Comparison of ENCODE assay signal across 23 cellular contexts in the genomic region with DNA sequence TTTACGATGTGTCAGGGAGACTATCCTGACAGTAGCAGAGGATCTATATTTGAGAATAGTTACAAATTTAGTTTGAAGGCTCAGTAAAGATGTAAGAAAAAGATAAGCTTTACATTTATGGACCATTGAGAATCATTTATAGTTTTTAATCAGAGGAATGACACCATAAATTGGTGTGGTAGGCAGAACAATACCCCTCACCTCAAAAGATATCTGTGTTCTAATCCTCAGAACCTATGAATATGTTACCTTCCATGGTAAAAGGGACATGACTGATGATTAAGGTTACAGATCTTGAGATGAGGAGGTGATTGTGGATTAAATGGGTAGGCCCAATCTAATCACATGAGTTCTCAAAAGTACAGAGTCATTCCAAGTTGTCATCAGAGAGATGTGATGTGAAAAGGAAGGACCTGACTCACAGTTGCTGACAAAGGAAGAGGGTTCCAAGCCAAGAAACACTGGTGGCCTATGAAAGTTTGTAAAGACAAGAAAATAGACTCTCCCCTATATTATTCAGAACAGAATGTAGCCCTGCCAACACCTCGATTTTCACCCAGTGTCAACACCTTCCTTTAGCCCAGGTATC. TPM values are rescaled to one million over a fixed set of nuclear protein-coding genes. Genes with fewer than 3 reads are reported as not detected.
"Had no signal": no experiment of that assay in that cellular context is flagged by ENCODE, and none has a peak within 500 bp of the region (broad histone marks: within the 10 kb centered on the region; RNA-seq: fewer than 3 reads in every experiment).

No MANE protein-coding gene starts in this region.

- H3K4me1 ChIP-seq: foreskin keratinocyte, parathyroid adenoma, spleen, thyroid gland had no signal

- DNase-seq: activated CD4-positive, alpha-beta T cell treated with anti-CD3 and anti-CD28 coated beads, Interleukin-2, amount 50 U/mL, for 1 hour; activated CD8-positive, alpha-beta memory T cell treated with anti-CD3 and anti-CD28 coated beads, Interleukin-2, amount 50 U/mL, for 48 hours; activated effector memory CD4-positive, alpha-beta T cell treated with Interleukin-2 at 50 U/mL for 16 hours; activated naive CD4-positive, alpha-beta T cell treated with anti-CD3 and anti-CD28 coated beads, Interleukin-2, amount 10 ng/mL, durations not matched to agents 7 days and 5 days; activated naive CD8-positive, alpha-beta T cell treated with anti-CD3 and anti-CD28 coated beads, Interleukin-2, amount 50 U/mL, for 24 hours; activated T-cell treated with anti-CD3 and anti-CD28 coated beads, Interleukin-2, amount 50 U/mL, for 48 hours; anterior cingulate cortex; cerebellar nuclear complex; cortex of kidney; effector CD4-positive, alpha-beta T cell; foreskin keratinocyte; glutamatergic neuron; hippocampal formation; spleen; stimulated activated CD4-positive, alpha-beta T cell treated with anti-CD3 and anti-CD28 coated beads, Interleukin-4, amount 100 ng/mL, for 4 hours; stimulated activated naive B cell treated with anti-CD40 and anti-IgM and Interleukin-4, amounts not matched to agents 10 μg/mL and 1 μg/mL and 100 μg/mL, for 72 hours; T-cell; thyroid gland had no signal

- FAIRE-seq: islet of Langerhans had no signal

- H3K9me3 ChIP-seq: neutrophil, spleen, thyroid gland had no signal

- ATAC-seq: activated naive CD8-positive, alpha-beta T cell treated with anti-CD3 and anti-CD28 coated beads, Interleukin-2, amount 50 U/mL, for 24 hours; foreskin keratinocyte; natural killer cell treated with Interleukin-12 subunit alpha and Interleukin-12 subunit beta and Interleukin-15 and Interleukin-18, amount 100 ng/mL, for 72 hours; stimulated activated naive B cell treated with anti-CD40 and anti-IgM and Interleukin-4, amounts not matched to agents 10 μg/mL and 1 μg/mL and 100 μg/mL, for 72 hours; T-cell had no signal

- H3K4me3 ChIP-seq: lung, spleen, thyroid gland had no signal

- H3K27ac ChIP-seq: foreskin keratinocyte, neutrophil, parathyroid adenoma, spleen, thyroid gland had no signal

RNA-seq across cellular contexts. Expression of a gene that starts 27.0 kb away (rescaled TPM):
- total RNA-seq: natural killer cell treated with Interleukin-12 subunit alpha and Interleukin-12 subunit beta and Interleukin-15 and Interleukin-18, amount 100 ng/mL, for 72 hours had no signal
